In the genomic region with DNA sequence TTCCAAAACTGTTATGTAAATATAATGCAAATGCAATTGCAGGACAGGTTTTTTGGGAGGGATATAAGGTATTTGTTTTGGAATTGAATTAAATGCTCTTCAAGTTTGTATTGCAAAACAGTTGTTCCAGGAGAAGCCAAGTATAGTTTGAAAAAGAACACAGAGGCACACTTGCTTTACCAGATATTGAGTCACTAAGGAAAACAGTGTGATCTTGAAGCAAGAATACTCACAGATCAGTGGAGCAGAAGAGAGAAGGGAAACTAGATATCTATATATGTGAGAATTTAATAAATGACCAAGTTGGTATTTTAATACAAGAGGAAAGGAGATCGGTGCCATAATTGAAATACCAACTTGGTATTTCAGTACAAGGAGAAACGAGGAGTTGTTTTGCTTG, we compare ENCODE assay signal across 29 cellular contexts.
DNase-seq lines count a peak whose midpoint lies in the region; ATAC-seq, FAIRE-seq and TF ChIP-seq lines count a peak whose summit lies in the region.
"Had no signal": no experiment of that assay in that cellular context is flagged by ENCODE, and none has a peak within 500 bp of the region (broad histone marks: within the 10 kb centered on the region; RNA-seq: fewer than 3 reads in every experiment).

No MANE protein-coding gene starts in this region.

- no peaks in the 10 kb centered on the region for H3K27me3 Mint-ChIP-seq in MCF 10A (ENCODE audit: insufficient read depth, unreplicated experiment)
- H3K27me3 Mint-ChIP-seq: B cell had no signal

- H3K9me3 ChIP-seq in breast epithelium (no peaks in the 10 kb centered on the region), upper lobe of right lung (no peaks in the 10 kb centered on the region)

- no peak for TF ChIP-seq CTCF in MCF 10A (IDR thresholded peaks at IDR 0.05; ENCODE audit: unreplicated experiment)
- no peak for TF ChIP-seq CTCF in breast epithelium (IDR thresholded peaks at IDR 0.05)
- no peak for TF ChIP-seq CTCF in bronchial epithelial cell (IDR thresholded peaks at IDR 0.05; ENCODE audit: insufficient read depth, low read length, severe bottlenecking)
- TF ChIP-seq CTCF in foreskin fibroblast (IDR thresholded peaks at IDR 0.05; ENCODE audit: low read depth, low read length): no peak
- TF ChIP-seq CTCF in upper lobe of right lung (IDR thresholded peaks at IDR 0.05): no peak

- no peaks in the 10 kb centered on the region for H3K27me3 ChIP-seq in breast epithelium
- no peaks in the 10 kb centered on the region for H3K27me3 ChIP-seq in bronchial epithelial cell (ENCODE audit: control insufficient read depth, insufficient read depth, low read length)
- H3K27me3 ChIP-seq in upper lobe of right lung: no peaks in the 10 kb centered on the region

- DNase-seq in MCF 10A (ENCODE audit: unreplicated experiment) (peak; percentile 8), breast epithelium (ENCODE audit: low spot score in 2 of 2) (no peak), bronchial epithelial cell (ENCODE audit: low read depth) (peak; percentile 22), foreskin fibroblast (peak; percentile 29 to 55), upper lobe of right lung (no peak), NCI-H146 treated with DMSO at 0.1 percent for 48 hours (lab: John Stamatoyannopoulos, UW; ENCODE audit: unreplicated experiment) (no peak), midbrain (lab: John Stamatoyannopoulos, UW) (no peak), H4 (ENCODE audit: low spot score) (no peak)
- DNase-seq: activated naive CD4-positive, alpha-beta T cell treated with anti-CD3 and anti-CD28 coated beads, Interleukin-2, amount 50 U/mL, for 16 hours; anterior cingulate cortex; cerebellar nuclear complex; DND-41; effector CD4-positive, alpha-beta T cell; erythroblast; HCEC 1CT; left cardiac atrium; mesenchymal stem cell; NCI-H1694; NCI-H2171; NCI-H524 treated with DMSO at 0.1 percent for 48 hours; occipital lobe; RPMI8226; small intestine; stimulated activated CD4-positive, alpha-beta T cell treated with anti-CD3 and anti-CD28 coated beads, Interleukin-2, amount 100 ng/mL, for 24 hours had no signal

- TF ChIP-seq POLR2A in breast epithelium (IDR thresholded peaks at IDR 0.05): no peak

- H3K4me1 ChIP-seq in breast epithelium (no peaks in the 10 kb centered on the region), upper lobe of right lung (no peaks in the 10 kb centered on the region)

- H3K36me3 Mint-ChIP-seq in MCF 10A (ENCODE audit: insufficient read depth, unreplicated experiment): no peaks in the 10 kb centered on the region

- no TSS peak for BruUV-seq in MCF 10A (replicated peaks; lab: Mats Ljungman, UMichigan)

- CTCF ChIA-PET in MCF 10A (lab: Yijun Ruan, JAX): interaction anchor here (0.6 kb wide), 1 partner anchor 106 kb away, joined by 3 read pairs; no protein-coding TSS in a partner anchor

- peak; percentile 36 for ATAC-seq in upper lobe of right lung
- ATAC-seq: left cardiac atrium had no signal

- intact Hi-C loops in MCF 10A (cut with micrococcal nuclease) (no loop called here), breast epithelium (cut with DNase I; ENCODE audit: low total_unique reads) (no loop called here), upper lobe of right lung (cut with DNase I) (no loop called here)

- H3K4me3 Mint-ChIP-seq in MCF 10A (ENCODE audit: unreplicated experiment): no peak overlapping the region
- H3K4me3 Mint-ChIP-seq: activated T-helper 1 cell treated with anti-CD3 and anti-CD28 coated beads, Interleukin-12 subunit alpha, Interleukin-12 subunit beta, Interleukin-2, Interleukin-4 antibody, amounts not matched to agents 30 ng/mL and 10 ng/mL and 1 ng/mL, durations not matched to agents 14 hours and 24 hours and 36 hours; B cell had no signal

- H3K9me3 Mint-ChIP-seq in MCF 10A (ENCODE audit: unreplicated experiment): no peaks in the 10 kb centered on the region
- H3K9me3 Mint-ChIP-seq: activated T-helper 1 cell treated with anti-CD3 and anti-CD28 coated beads, Interleukin-12 subunit alpha, Interleukin-12 subunit beta, Interleukin-2, Interleukin-4 antibody, amounts not matched to agents 30 ng/mL and 10 ng/mL and 1 ng/mL, durations not matched to agents 14 hours and 24 hours and 36 hours had no signal

- no peak for FAIRE-seq in bronchial epithelial cell (lab: Jason Lieb, UNC)
- FAIRE-seq: GM12891, urothelium cell line had no signal

- no peak overlapping the region for H3K4me3 ChIP-seq in breast epithelium
- no peak overlapping the region for H3K4me3 ChIP-seq in bronchial epithelial cell (ENCODE audit: low read depth, low read length)
- no peak overlapping the region for H3K4me3 ChIP-seq in foreskin fibroblast (ENCODE audit: low read depth in 1 of 2, low read length in 2 of 2)
- H3K4me3 ChIP-seq in upper lobe of right lung: no peak overlapping the region

- POLR2A ChIA-PET in MCF 10A (lab: Yijun Ruan, JAX): no interaction called here

- no peak overlapping the region for H3K27ac ChIP-seq in breast epithelium
- H3K27ac ChIP-seq in upper lobe of right lung: no peak overlapping the region
- H3K27ac ChIP-seq: KMS-11 had no signal

- H3K27ac Mint-ChIP-seq in MCF 10A (ENCODE audit: low read depth, unreplicated experiment): peak overlapping the region; percentile 31
- H3K27ac Mint-ChIP-seq: activated T-helper 1 cell treated with anti-CD3 and anti-CD28 coated beads, Interleukin-12 subunit alpha, Interleukin-12 subunit beta, Interleukin-2, Interleukin-4 antibody, amounts not matched to agents 30 ng/mL and 10 ng/mL and 1 ng/mL, durations not matched to agents 14 hours and 24 hours and 36 hours; B cell had no signal

- H3K36me3 ChIP-seq in breast epithelium (no peaks in the 10 kb centered on the region), bronchial epithelial cell (ENCODE audit: control insufficient read depth, insufficient read depth, low read length) (no peaks in the 10 kb centered on the region), upper lobe of right lung (no peaks in the 10 kb centered on the region)

- peaks cover 7% of the 10 kb centered on the region for H3K4me1 Mint-ChIP-seq in MCF 10A (ENCODE audit: insufficient read depth, unreplicated experiment)

Comparison
In these comparisons a context has a peak if more than half of its experiments do, and no peak if none do; other contexts are left out.
1. DNase-seq: peak in MCF 10A (single experiment), bronchial epithelial cell (single experiment) and foreskin fibroblast (2 of 2); none in breast epithelium (0 of 2), upper lobe of right lung (single experiment), NCI-H146 treated with DMSO at 0.1 percent for 48 hours (single experiment), midbrain (single experiment) and H4 (single experiment).